Comparison of ENCODE assay signal across 26 cellular contexts in genomic region chr1:6815722-6816121, GRCh38.
"Had no signal": no experiment of that assay in that cellular context is flagged by ENCODE, and none has a peak within 500 bp of the region (broad histone marks: within the 10 kb centered on the region; RNA-seq: fewer than 3 reads in every experiment).

No MANE protein-coding gene starts in this region.

- H3K27me3 Mint-ChIP-seq: IgD-negative memory B cell, T-cell had no signal

- H3K4me2 ChIP-seq: SK-N-SH had no signal

- H3K27ac Mint-ChIP-seq: IgD-negative memory B cell, T-cell had no signal

- H3K9me3 Mint-ChIP-seq: IgD-negative memory B cell, T-cell had no signal

- H3K4me3 Mint-ChIP-seq: IgD-negative memory B cell, T-cell had no signal

- H3K27ac ChIP-seq: HL-60, RWPE1 had no signal

- H3K9ac ChIP-seq: SK-N-SH had no signal

- DNase-seq: KBM-7, MV-4-11, NCI-H1048, NCI-H1105, NCI-H1417, NCI-H146, NCI-H1694 treated with DMSO at 0.1 percent for 48 hours, NCI-H1930, NCI-H2081, NCI-H2107, NCI-H2171, NCI-H226, NCI-H446, NCI-H510A, NCI-H524 treated with DMSO at 0.1 percent for 48 hours, NCI-H69, NCI-H774, PC-3, SHP77, SK-N-SH, SW 1271, T-cell had no signal

- H3K9me3 ChIP-seq: SK-N-SH had no signal

- ATAC-seq: Panc1, PC-3, T-cell had no signal
